ENCODE assay signal across 14 cellular contexts in genomic region chr15:96361309-96362000, GRCh38. TPM values are rescaled to one million over a fixed set of nuclear protein-coding genes. Genes with fewer than 3 reads are reported as not detected.
A peak's percentile ranks its signal among the peaks of the same experiment; 100 is the strongest.
DNase-seq lines count a peak whose midpoint lies in the region; ATAC-seq and TF ChIP-seq lines count a peak whose summit lies in the region.
"Had no signal": no experiment of that assay in that cellular context is flagged by ENCODE, and none has a peak within 500 bp of the region (broad histone marks: within the 10 kb centered on the region; RNA-seq: fewer than 3 reads in every experiment).

No MANE protein-coding gene starts in this region.

- no peak overlapping the region for H3K4ac ChIP-seq in neuronal stem cell (ENCODE audit: low read length)

- H3K23ac ChIP-seq in neuronal stem cell (ENCODE audit: low read depth, low read length, poor library complexity) = no peak overlapping the region

- H3K27me3 ChIP-seq in right cardiac atrium (ENCODE audit: control insufficient read depth, insufficient read depth) (no peaks in the 10 kb centered on the region), esophagus muscularis mucosa (peaks cover 0 to 2% (median 0%) of the 10 kb centered on the region in 4 donors), neuronal stem cell (ENCODE audit: control insufficient read depth in 3 of 3, insufficient read depth in 3 of 3, low read depth in 1 of 3, low read length in 3 of 3) (peaks cover 7 to 68% (median 40%) of the 10 kb centered on the region in 3 experiments)
- H3K27me3 ChIP-seq: testis had no signal

- H3K18ac ChIP-seq in neuronal stem cell (ENCODE audit: low read length) = peak overlapping the region; percentile 90

- WGBS in right cardiac atrium = 67% methylated on average over 33 of the region's 33 CpGs
- 72% methylated on average over 33 of the region's 33 CpGs for WGBS in esophagus muscularis mucosa
- no CpG with 5 or more reads among the region's 33 CpGs for WGBS in neuronal stem cell (ENCODE audit: extremely low coverage in 2 of 2, insufficient read length in 2 of 2, insufficient replicate concordance in 1 of 2), 2 donors

- H3K4me1 ChIP-seq in right cardiac atrium (ENCODE audit: control insufficient read depth, insufficient read depth, low read length) (no peaks in the 10 kb centered on the region), esophagus muscularis mucosa (peaks cover 21 to 47% (median 38%) of the 10 kb centered on the region in 4 donors), neuronal stem cell (ENCODE audit: control insufficient read depth in 2 of 2, insufficient read depth in 1 of 2, low read depth in 1 of 2, low read length in 2 of 2) (peaks cover 29 to 31% of the 10 kb centered on the region in 2 donors)

- no peak overlapping the region for H2AK5ac ChIP-seq in neuronal stem cell (ENCODE audit: low read depth, low read length)

- intact Hi-C loops in right cardiac atrium (cut with DNase I) (loop anchor here in 2 of 4 donors (5.0 to 10.0 kb wide), 2 partner anchors 51 to 53 kb away; no protein-coding TSS in a partner anchor), left cardiac atrium (cut with DNase I) (loop anchor here in 1 of 2 donors (10.0 kb wide), 1 partner anchor 63 kb away; no protein-coding TSS in a partner anchor), esophagus muscularis mucosa (cut with DNase I) (no loop called here)

- H3K79me1 ChIP-seq in neuronal stem cell (ENCODE audit: low read depth, low read length) = no peaks in the 10 kb centered on the region

- TF ChIP-seq CTCF in esophagus muscularis mucosa (IDR thresholded peaks at IDR 0.05) = no peak

- H3K9me3 ChIP-seq in right cardiac atrium (ENCODE audit: control insufficient read depth, low read length) = no peaks in the 10 kb centered on the region
- H3K9me3 ChIP-seq in esophagus muscularis mucosa = no peaks in the 10 kb centered on the region
- no peaks in the 10 kb centered on the region for H3K9me3 ChIP-seq in neuronal stem cell (replicated peaks in 1 of 2; ENCODE audit: control insufficient read depth in 2 of 2, insufficient read depth in 1 of 2, low read depth in 1 of 2, low read length in 2 of 2)
- H3K9me3 ChIP-seq: testis had no signal

- peak overlapping the region; percentile 51 for H2BK15ac ChIP-seq in neuronal stem cell (ENCODE audit: low read length)

- H3K27ac ChIP-seq in right cardiac atrium (ENCODE audit: low read length) = no peak overlapping the region
- H3K27ac ChIP-seq in esophagus muscularis mucosa (replicated peaks in 1 of 4) = peak overlapping the region; percentile 48 to 78 (median 77)
- no peak overlapping the region for H3K27ac ChIP-seq in neuronal stem cell (replicated peaks; ENCODE audit: low read length)
- H3K27ac ChIP-seq: HL-60, testis had no signal

- peak in 1 of 3 donors; percentile 46 for DNase-seq in right cardiac atrium
- no peak for DNase-seq in left cardiac atrium
- no peak for DNase-seq in esophagus muscularis mucosa (ENCODE audit: extremely low spot score)
- no peak for DNase-seq in neuronal stem cell (ENCODE audit: low spot score)
- no peak for DNase-seq in middle frontal gyrus (ENCODE audit: extremely low spot score, low spot score)
- no peak for DNase-seq in NCI-H2171 (lab: John Stamatoyannopoulos, UW)
- DNase-seq in NOMO-1 treated with dmso at 0.1 percent for 144 hours (lab: John Stamatoyannopoulos, UW; ENCODE audit: unreplicated experiment) = no peak
- DNase-seq: central memory CD4-positive, alpha-beta T cell; NK-92 treated with Interleukin-12 subunit alpha and Interleukin-12 subunit beta, amount 100 ng/mL, for 24 hours; T-cell; testis had no signal

- peak overlapping the region; percentile 93 for H3K4me2 ChIP-seq in neuronal stem cell (ENCODE audit: insufficient read depth, low read length, poor library complexity, severe bottlenecking)

- no peak overlapping the region for H2BK12ac ChIP-seq in neuronal stem cell (ENCODE audit: low read length)

- H2BK120ac ChIP-seq in neuronal stem cell (ENCODE audit: low read depth, low read length) = no peak overlapping the region

- H3K36me3 ChIP-seq in esophagus muscularis mucosa (no peaks in the 10 kb centered on the region), neuronal stem cell (replicated peaks in 1 of 2; ENCODE audit: control insufficient read depth in 2 of 2, insufficient read depth in 2 of 2, low read length in 2 of 2) (no peaks in the 10 kb centered on the region)

- no peak overlapping the region for H4K8ac ChIP-seq in neuronal stem cell (ENCODE audit: low read depth, low read length)

- ATAC-seq in right cardiac atrium (no peak), left cardiac atrium (no peak), GM18909 (IDR thresholded peaks at IDR 0.05; ENCODE audit: poor library complexity, unreplicated experiment) (no peak)

- no peak overlapping the region for H3K14ac ChIP-seq in neuronal stem cell (ENCODE audit: low read length)

- no peak overlapping the region for H3K9ac ChIP-seq in neuronal stem cell (ENCODE audit: low read depth, low read length, poor library complexity)

- TF ChIP-seq EP300 in esophagus muscularis mucosa (IDR thresholded peaks at IDR 0.05) = no peak

- peak overlapping the region; percentile 30 for H3K4me3 ChIP-seq in right cardiac atrium (ENCODE audit: low read length)
- peak overlapping the region; percentile 59 to 76 (median 66) for H3K4me3 ChIP-seq in esophagus muscularis mucosa
- peak overlapping the region; percentile 52 to 75 for H3K4me3 ChIP-seq in neuronal stem cell (ENCODE audit: low read length in 2 of 2)

- TF ChIP-seq POLR2A in esophagus muscularis mucosa (IDR thresholded peaks at IDR 0.05; ENCODE audit: low read depth) = no peak

- no peak overlapping the region for H4K91ac ChIP-seq in neuronal stem cell (ENCODE audit: low read depth, low read length, poor library complexity)

- H2BK5ac ChIP-seq in neuronal stem cell (ENCODE audit: low read length) = no peak overlapping the region

- H2AFZ ChIP-seq in neuronal stem cell (ENCODE audit: low read length) = peak overlapping the region; percentile 95

RNA-seq across cellular contexts. Expression of gene NR2F2, which starts 31.0 kb away (rescaled TPM):
- total RNA-seq in right cardiac atrium = 10 to 100 TPM; 44.3 to 68.6 (median 54.8) TPM
- polyA plus RNA-seq in right cardiac atrium = 43.0 TPM
- total RNA-seq in left cardiac atrium = 10 to 100 TPM; 41.2 to 43.5 TPM
- total RNA-seq in esophagus muscularis mucosa = 100 to 1,000 TPM in 2 of 4 donors, 10 to 100 TPM in 2; 42.7 to 131 (median 83.6) TPM
- 43.2 TPM for polyA plus RNA-seq in neuronal stem cell (2013, experiment 1 of 2)
- polyA plus RNA-seq in neuronal stem cell (2013, experiment 2 of 2) = 45.4 TPM
- total RNA-seq: activated CD4-positive, alpha-beta T cell treated with anti-CD3 and anti-CD28 coated beads, Interleukin-2, amount 10 ng/mL, durations not matched to agents 24 days and 14 days had no signal

Comparison
In these comparisons a context has a peak if more than half of its experiments do, and no peak if none do; other contexts are left out.
1. H3K27ac ChIP-seq: peak in esophagus muscularis mucosa (4 of 4); none in right cardiac atrium (single experiment) and neuronal stem cell (single experiment).
2. Peak in every context shown above with its lines, with median percentiles within 50 percentile points of each other: H3K4me3 ChIP-seq.